8 cellular contexts compared by ENCODE assay signal in the genomic region with DNA sequence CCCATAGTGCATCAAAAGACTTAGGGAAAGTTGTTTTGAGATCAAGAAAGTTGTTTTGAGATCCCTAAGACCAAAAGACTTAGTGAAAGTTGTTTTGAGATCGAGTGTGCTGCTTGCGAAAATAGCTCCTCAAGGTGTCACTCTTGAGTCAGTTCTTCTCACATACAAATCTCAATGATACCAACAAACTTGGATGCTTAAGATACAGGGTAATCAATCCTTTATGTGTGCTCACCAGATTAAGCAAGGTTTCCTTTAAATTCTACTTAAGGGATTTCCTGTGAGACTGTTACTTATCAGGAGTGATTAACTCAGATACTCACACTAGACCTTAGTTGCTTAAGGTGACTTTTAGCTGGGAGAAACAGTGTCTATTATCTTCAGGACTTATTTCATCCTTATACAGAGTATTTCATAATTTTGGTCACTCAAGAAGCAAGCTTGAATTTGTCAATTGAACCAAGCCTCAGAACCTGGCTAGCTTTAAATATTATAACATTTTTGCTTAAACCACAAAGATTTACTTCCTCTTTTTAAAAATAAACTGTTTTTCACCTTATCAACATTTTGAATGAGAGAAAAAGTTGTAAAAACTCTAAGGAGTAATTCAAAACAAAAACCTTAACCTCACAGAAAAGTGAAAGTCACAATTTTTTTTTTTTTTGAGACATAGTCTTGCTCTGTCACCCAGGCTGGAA.
A peak's percentile ranks its signal among the peaks of the same experiment; 100 is the strongest.
DNase-seq lines count a peak whose midpoint lies in the region; ATAC-seq, FAIRE-seq and TF ChIP-seq lines count a peak whose summit lies in the region.

No MANE protein-coding gene starts in this region.

- TF ChIP-seq CTCF in RWPE2 (IDR thresholded peaks at IDR 0.05; ENCODE audit: poor library complexity, severe bottlenecking), result peak; percentile 83

- no peaks in the 10 kb centered on the region for H3K36me3 ChIP-seq in RWPE2 (ENCODE audit: low read depth)

- no peak overlapping the region for H3K4me3 ChIP-seq in RWPE2 (ENCODE audit: severe bottlenecking)

- peaks cover 17% of the 10 kb centered on the region for H3K4me1 Mint-ChIP-seq in memory B cell

- FAIRE-seq in colon (lab: Jason Lieb, UNC) (peak; percentile 49), HTR-8/SVneo (lab: Jason Lieb, UNC) (no peak)

- peak overlapping the region; percentile 68 for H3K4me3 Mint-ChIP-seq in memory B cell

- peak; percentile 59 for ATAC-seq in GM18909 (IDR thresholded peaks at IDR 0.05; ENCODE audit: poor library complexity, unreplicated experiment)
- ATAC-seq in RWPE2 (ENCODE audit: low read depth), result peak; percentile 54; the same call in 1 of the 3 replicates
- ATAC-seq in memory B cell (ENCODE audit: low read depth), result peak; percentile 84
- ATAC-seq in GM21526 (IDR thresholded peaks at IDR 0.05; ENCODE audit: low FRiP score, unreplicated experiment), result no peak

- H3K27ac Mint-ChIP-seq in memory B cell, result peak overlapping the region; percentile 88

- no peaks in the 10 kb centered on the region for H3K27me3 Mint-ChIP-seq in memory B cell

- no peaks in the 10 kb centered on the region for H3K36me3 Mint-ChIP-seq in memory B cell

- H3K9me3 Mint-ChIP-seq in memory B cell, result no peaks in the 10 kb centered on the region

- DNase-seq in D341Med (ENCODE audit: low spot score), result peak; percentile 39
- DNase-seq in Kasumi-1 (lab: John Stamatoyannopoulos, UW), result peak; percentile 72 to 80
- DNase-seq in RWPE2 (ENCODE audit: low spot score), result no peak
- peak in 1 of 2 donors; percentile 32 for DNase-seq in memory B cell (ENCODE audit: low spot score in 2 of 2)
- DNase-seq in HTR-8/SVneo (ENCODE audit: insufficient read length, low spot score), result no peak

- no peaks in the 10 kb centered on the region for H3K9me3 ChIP-seq in RWPE2 (ENCODE audit: severe bottlenecking)

- H3K27ac ChIP-seq in RWPE2 (ENCODE audit: poor library complexity, severe bottlenecking), result no peak overlapping the region

- no peaks in the 10 kb centered on the region for H3K27me3 ChIP-seq in RWPE2 (ENCODE audit: insufficient read depth, poor library complexity, severe bottlenecking)

- H3K4me1 ChIP-seq in RWPE2 (ENCODE audit: insufficient read depth, poor library complexity, severe bottlenecking), result no peaks in the 10 kb centered on the region

Comparison
In these comparisons a context has a peak if more than half of its experiments do, and no peak if none do; other contexts are left out.
1. DNase-seq: peak in D341Med (single experiment) and Kasumi-1 (2 of 2); none in RWPE2 (single experiment) and HTR-8/SVneo (single experiment).